Comparison of ENCODE assay signal across 11 cellular contexts in genomic region chr2:241775223-241776177, GRCh38. TPM values are rescaled to one million over a fixed set of nuclear protein-coding genes. Genes with fewer than 3 reads are reported as not detected.
DNase-seq lines count a peak whose midpoint lies in the region; ATAC-seq, FAIRE-seq and TF ChIP-seq lines count a peak whose summit lies in the region.
"Had no signal": no experiment of that assay in that cellular context is flagged by ENCODE, and none has a peak within 500 bp of the region (broad histone marks: within the 10 kb centered on the region; RNA-seq: fewer than 3 reads in every experiment).

No MANE protein-coding gene starts in this region.

- H3K4me2 ChIP-seq in neuronal stem cell (ENCODE audit: insufficient read depth, low read length, poor library complexity, severe bottlenecking) (no peak overlapping the region), mammary epithelial cell (ENCODE audit: insufficient read depth, low read depth, low read length) (no peak overlapping the region)

- H3K4me1 ChIP-seq in neuronal stem cell (ENCODE audit: control insufficient read depth in 2 of 2, insufficient read depth in 1 of 2, low read depth in 1 of 2, low read length in 2 of 2) (peaks cover 10 to 16% of the 10 kb centered on the region in 2 donors), mammary epithelial cell (ENCODE audit: insufficient read depth, low read length) (peaks cover 23% of the 10 kb centered on the region)

- no peak overlapping the region for H2BK120ac ChIP-seq in neuronal stem cell (ENCODE audit: low read depth, low read length)

- H3K27ac ChIP-seq in neuronal stem cell (replicated peaks; ENCODE audit: low read length): no peak overlapping the region
- H3K27ac ChIP-seq in mammary epithelial cell (ENCODE audit: insufficient read depth, low read depth, low read length): no peak overlapping the region

- ATAC-seq in GM21367 (IDR thresholded peaks at IDR 0.05; ENCODE audit: unreplicated experiment): no peak

- CTCF ChIA-PET in mammary epithelial cell (lab: Charles Lee; ENCODE audit: low non-redundant PET): no interaction called here

- peak overlapping the region; percentile 90 for H2BK12ac ChIP-seq in neuronal stem cell (ENCODE audit: low read length)

- H4K20me1 ChIP-seq in mammary epithelial cell (ENCODE audit: insufficient read depth, low read length): peaks cover 2% of the 10 kb centered on the region

- no peak for FAIRE-seq in GM19239 (lab: Jason Lieb, UNC)

- H3K27me3 ChIP-seq in neuronal stem cell (ENCODE audit: control insufficient read depth in 3 of 3, insufficient read depth in 3 of 3, low read depth in 1 of 3, low read length in 3 of 3) (no peaks in the 10 kb centered on the region), mammary epithelial cell (ENCODE audit: insufficient read depth, low read length) (no peaks in the 10 kb centered on the region)

- H3K36me3 ChIP-seq in neuronal stem cell (replicated peaks in 1 of 2; ENCODE audit: control insufficient read depth in 2 of 2, insufficient read depth in 2 of 2, low read length in 2 of 2) (no peaks in the 10 kb centered on the region), mammary epithelial cell (ENCODE audit: insufficient read depth, low read length) (no peaks in the 10 kb centered on the region)

- no CpG with 5 or more reads among the region's 34 CpGs for WGBS in neuronal stem cell (ENCODE audit: extremely low coverage in 2 of 2, insufficient read length in 2 of 2, insufficient replicate concordance in 1 of 2), 2 donors
- WGBS in mammary epithelial cell (ENCODE audit: low coverage, missing lambda C conversion rate): 34% methylated on average over 23 of the region's 34 CpGs

- peak overlapping the region; percentile 95 for H3K18ac ChIP-seq in neuronal stem cell (ENCODE audit: low read length)

- intact Hi-C loops in mammary epithelial cell (cut with micrococcal nuclease): no loop called here

- TF ChIP-seq CTCF in mammary epithelial cell (conservative IDR thresholded peaks at IDR 0.05 in 1 of 2, IDR thresholded peaks at IDR 0.05 in 1 of 2; ENCODE audit: extremely low read depth in 1 of 2, insufficient read depth in 1 of 2, low read depth in 1 of 2, low read length in 2 of 2): no peak

- peak overlapping the region; percentile 89 for H3K14ac ChIP-seq in neuronal stem cell (ENCODE audit: low read length)

- H2AK5ac ChIP-seq in neuronal stem cell (ENCODE audit: low read depth, low read length): peak overlapping the region; percentile 91

- in situ Hi-C loops in mammary epithelial cell (cut with MboI; ENCODE audit: low sequenced_read_pairs in 2 of 2): no loop called here

- peak overlapping the region; percentile 43 for H4K8ac ChIP-seq in neuronal stem cell (ENCODE audit: low read depth, low read length)

- H3K9ac ChIP-seq in neuronal stem cell (ENCODE audit: low read depth, low read length, poor library complexity): no peak overlapping the region
- no peak overlapping the region for H3K9ac ChIP-seq in mammary epithelial cell (ENCODE audit: insufficient read depth, low read length)

- H2BK5ac ChIP-seq in neuronal stem cell (ENCODE audit: low read length): peak overlapping the region; percentile 66

- no TSS peak for BruUV-seq in mammary epithelial cell (replicated peaks; lab: Mats Ljungman, UMichigan)

- peak overlapping the region; percentile 85 for H4K91ac ChIP-seq in neuronal stem cell (ENCODE audit: low read depth, low read length, poor library complexity)

- dilution Hi-C loops in mammary epithelial cell (cut with HindIII; ENCODE audit: low sequenced_read_pairs): no loop called here

- H3K79me2 ChIP-seq in mammary epithelial cell (ENCODE audit: insufficient read depth, low read length): no peaks in the 10 kb centered on the region

- peak overlapping the region; percentile 90 for H3K23ac ChIP-seq in neuronal stem cell (ENCODE audit: low read depth, low read length, poor library complexity)

- DNase-seq in AG08396 (ENCODE audit: low spot score) (peak; percentile 28), GM19239 (ENCODE audit: insufficient read length, low spot score) (peak; percentile 2), amniotic epithelial cell (ENCODE audit: low read depth) (peak; percentile 45), neuronal stem cell (ENCODE audit: low spot score) (no peak), superior temporal gyrus (ENCODE audit: extremely low spot score) (no peak), mammary epithelial cell (no peak), GDM1 (lab: John Stamatoyannopoulos, UW) (no peak)
- DNase-seq: stimulated activated CD4-positive, alpha-beta T cell treated with anti-CD3 and anti-CD28 coated beads, Interleukin-4, amount 100 ng/mL, for 1 hour; T-helper 2 cell had no signal

- no peaks in the 10 kb centered on the region for H3K9me3 ChIP-seq in neuronal stem cell (replicated peaks in 1 of 2; ENCODE audit: control insufficient read depth in 2 of 2, insufficient read depth in 1 of 2, low read depth in 1 of 2, low read length in 2 of 2)
- H3K9me3 ChIP-seq in mammary epithelial cell (replicated peaks; ENCODE audit: insufficient read depth, low read length): no peaks in the 10 kb centered on the region

- H3K4me3 ChIP-seq in neuronal stem cell (ENCODE audit: low read length in 2 of 2) (no peak overlapping the region), mammary epithelial cell (replicated peaks in 1 of 3; ENCODE audit: insufficient read depth in 1 of 3, low read depth in 2 of 3, low read length in 3 of 3) (no peak overlapping the region)

- H2AFZ ChIP-seq in neuronal stem cell (ENCODE audit: low read length): no peak overlapping the region
- H2AFZ ChIP-seq in mammary epithelial cell (ENCODE audit: low read depth, low read length): no peak overlapping the region

- H2BK15ac ChIP-seq in neuronal stem cell (ENCODE audit: low read length): peak overlapping the region; percentile 91

- peaks cover 2% of the 10 kb centered on the region for H3K79me1 ChIP-seq in neuronal stem cell (ENCODE audit: low read depth, low read length)

- peak overlapping the region; percentile 76 for H3K4ac ChIP-seq in neuronal stem cell (ENCODE audit: low read length)

RNA-seq across cellular contexts. Expression of gene GAL3ST2, which starts 1.1 kb away (rescaled TPM):
- polyA plus RNA-seq in neuronal stem cell (2013, experiment 1 of 2): 0.45 TPM
- polyA plus RNA-seq in neuronal stem cell (2013, experiment 2 of 2): 0.47 TPM
- not detected for total RNA-seq in mammary epithelial cell
- polyA plus RNA-seq in mammary epithelial cell: not detected
- not detected for polyA minus RNA-seq in mammary epithelial cell
- total RNA-seq: epithelial cell of proximal tubule had no signal

RNA-seq across cellular contexts. Expression of gene NEU4, which starts 33.5 kb away (rescaled TPM):
- 0.45 TPM for polyA plus RNA-seq in neuronal stem cell (2013, experiment 1 of 2)
- polyA plus RNA-seq in neuronal stem cell (2013, experiment 2 of 2): 0.37 TPM
- not detected for total RNA-seq in mammary epithelial cell
- not detected for polyA plus RNA-seq in mammary epithelial cell
- not detected for polyA minus RNA-seq in mammary epithelial cell
- total RNA-seq: epithelial cell of proximal tubule had no signal

RNA-seq across cellular contexts. Expression of gene D2HGDH, which starts 41.1 kb away (rescaled TPM):
- 5.2 TPM for polyA plus RNA-seq in neuronal stem cell (2013, experiment 1 of 2)
- polyA plus RNA-seq in neuronal stem cell (2013, experiment 2 of 2): 5.3 TPM
- total RNA-seq in mammary epithelial cell: 10 to 100 TPM; 13.8 to 27.2 TPM
- 8.2 TPM for polyA plus RNA-seq in mammary epithelial cell
- polyA minus RNA-seq in mammary epithelial cell: 2.3 TPM

Comparison
In these comparisons a context has a peak if more than half of its experiments do, and no peak if none do; other contexts are left out.
1. DNase-seq: peak in AG08396 (single experiment), GM19239 (single experiment) and amniotic epithelial cell (single experiment); none in neuronal stem cell (single experiment), superior temporal gyrus (single experiment), mammary epithelial cell (single experiment) and GDM1 (single experiment).